8 cellular contexts compared by ENCODE assay signal in genomic region chr6:139135578-139136545, GRCh38. TPM values are rescaled to one million over a fixed set of nuclear protein-coding genes. Genes with fewer than 3 reads are reported as not detected.
DNase-seq lines count a peak whose midpoint lies in the region; ATAC-seq and TF ChIP-seq lines count a peak whose summit lies in the region.

No MANE protein-coding gene starts in this region.

- peaks cover 18% of the 10 kb centered on the region for H4K20me1 ChIP-seq in hepatocyte (ENCODE audit: insufficient read depth, poor library complexity, severe bottlenecking)

- H3K4me2 ChIP-seq in hepatocyte = peak overlapping the region; percentile 89

- H3K27me3 ChIP-seq in hepatocyte = no peaks in the 10 kb centered on the region

- no peak for TF ChIP-seq CTCF in hepatocyte (IDR thresholded peaks at IDR 0.05; ENCODE audit: poor library complexity)

- DNase-seq in AML-193 (lab: John Stamatoyannopoulos, UW) = peak; percentile 55 to 61
- DNase-seq in GM19240 (ENCODE audit: insufficient read length, low spot score) = peak; percentile 13
- DNase-seq in SW480 (ENCODE audit: low spot score) = peak; percentile 14
- peak; percentile 58 for DNase-seq in astrocyte of the hippocampus (ENCODE audit: low read depth, low spot score)
- peak; percentile 76 for DNase-seq in hepatocyte (ENCODE audit: low spot score)
- DNase-seq in retina = peak; percentile 64
- no peak for DNase-seq in SHP77 treated with DMSO at 0.1 percent for 48 hours (lab: John Stamatoyannopoulos, UW)

- no peaks in the 10 kb centered on the region for H3K36me3 ChIP-seq in hepatocyte (replicated peaks; ENCODE audit: insufficient read depth, low read depth)

- no peaks in the 10 kb centered on the region for H3K9me3 ChIP-seq in hepatocyte (ENCODE audit: low read depth)

- ATAC-seq in HG03432 (IDR thresholded peaks at IDR 0.05; ENCODE audit: unreplicated experiment) = peak; percentile 48

- under 1% methylated on average over 25 of the region's 76 CpGs for WGBS in hepatocyte (ENCODE audit: low lambda C conversion rate, missing lambda C conversion rate)

- no peaks in the 10 kb centered on the region for H3K9me2 ChIP-seq in hepatocyte (replicated peaks; ENCODE audit: insufficient read depth)

- H2AFZ ChIP-seq in hepatocyte = peak overlapping the region; percentile 91

- peak overlapping the region; percentile 91 for H3K27ac ChIP-seq in hepatocyte

- peaks cover 47% of the 10 kb centered on the region for H3K79me2 ChIP-seq in hepatocyte

- H3K4me1 ChIP-seq in hepatocyte (ENCODE audit: insufficient read depth) = peaks cover 20% of the 10 kb centered on the region

- H3K4me3 ChIP-seq in hepatocyte = peak overlapping the region; percentile 89

RNA-seq across cellular contexts. Expression of gene HECA, which starts 1.0 kb away (rescaled TPM):
- total RNA-seq in hepatocyte = 21.7 and 27.8 TPM in 2 replicates
- polyA plus RNA-seq in hepatocyte = 8.9 and 9.2 TPM in 2 replicates
